In the genomic region with DNA sequence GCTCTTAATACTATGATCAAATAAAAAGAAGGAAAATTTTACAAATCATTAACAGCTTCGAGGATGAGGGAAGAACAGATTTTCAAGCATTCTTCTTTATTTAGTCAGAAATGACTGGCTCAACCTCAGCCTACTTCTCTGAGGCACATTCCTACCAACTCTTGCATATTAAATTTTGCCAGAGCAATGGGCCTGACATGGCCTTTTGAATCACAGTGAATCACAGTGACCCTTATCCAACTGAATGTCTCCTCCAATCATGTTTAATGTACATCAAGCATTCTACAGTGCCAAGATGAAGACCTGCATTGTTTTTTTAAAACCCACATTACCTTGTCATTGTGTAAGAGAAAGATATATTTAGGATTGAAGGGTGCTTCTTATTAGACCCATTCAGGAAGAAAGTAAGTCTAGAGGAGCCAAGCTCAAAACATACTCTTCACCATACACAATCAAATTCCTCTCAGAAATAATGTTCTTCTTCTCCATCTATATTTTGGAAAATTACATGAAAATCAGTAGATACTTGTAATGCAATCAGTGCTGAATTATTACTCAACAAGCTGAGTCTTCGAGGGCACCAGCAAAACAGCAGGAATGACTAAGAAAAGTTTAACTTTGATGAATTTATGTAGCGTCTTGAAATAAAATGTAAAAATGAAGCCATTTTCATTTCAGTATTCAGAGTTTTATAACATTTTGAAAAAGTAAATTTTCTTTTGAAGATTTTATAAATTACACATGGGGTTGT, we compare ENCODE assay signal across 2 cellular contexts.
TF ChIP-seq lines count a peak whose summit lies in the region.

No MANE protein-coding gene starts in this region.

TF ChIP-seq in A549, 52 proteins besides CTCF, POLR2A, EP300 and RAD21:
- TF ChIP-seq RARB (CRISPR knock-in tag; IDR thresholded peaks at IDR 0.05) (no peak), CEBPB (IDR thresholded peaks at IDR 0.05) (peak in 1 of 2 experiments; percentile 21; a peak in 1 of 4 replicates), SMC3 (IDR thresholded peaks at IDR 0.05) (no peak), JUNB (IDR thresholded peaks at IDR 0.05) (peak; percentile 28), HOXB5 (CRISPR knock-in tag; IDR thresholded peaks at IDR 0.05) (no peak), FOSL2 (IDR thresholded peaks at IDR 0.05) (no peak), FOSL2 (CRISPR knock-in tag; IDR thresholded peaks at IDR 0.05) (peak; percentile 67)

TF ChIP-seq in HepG2, 621 proteins besides CTCF, POLR2A, EP300 and RAD21:
- TF ChIP-seq JUN (CRISPR knock-in tag; IDR thresholded peaks at IDR 0.05) = no peak
- no peak for TF ChIP-seq ZNF713 (CRISPR knock-in tag; IDR thresholded peaks at IDR 0.05)
- TF ChIP-seq ARNTL (CRISPR knock-in tag; IDR thresholded peaks at IDR 0.05) = no peak
- TF ChIP-seq ZNF282 (IDR thresholded peaks at IDR 0.05; ENCODE audit: partially characterized antibody) = no peak
- TF ChIP-seq, protein P1, sequence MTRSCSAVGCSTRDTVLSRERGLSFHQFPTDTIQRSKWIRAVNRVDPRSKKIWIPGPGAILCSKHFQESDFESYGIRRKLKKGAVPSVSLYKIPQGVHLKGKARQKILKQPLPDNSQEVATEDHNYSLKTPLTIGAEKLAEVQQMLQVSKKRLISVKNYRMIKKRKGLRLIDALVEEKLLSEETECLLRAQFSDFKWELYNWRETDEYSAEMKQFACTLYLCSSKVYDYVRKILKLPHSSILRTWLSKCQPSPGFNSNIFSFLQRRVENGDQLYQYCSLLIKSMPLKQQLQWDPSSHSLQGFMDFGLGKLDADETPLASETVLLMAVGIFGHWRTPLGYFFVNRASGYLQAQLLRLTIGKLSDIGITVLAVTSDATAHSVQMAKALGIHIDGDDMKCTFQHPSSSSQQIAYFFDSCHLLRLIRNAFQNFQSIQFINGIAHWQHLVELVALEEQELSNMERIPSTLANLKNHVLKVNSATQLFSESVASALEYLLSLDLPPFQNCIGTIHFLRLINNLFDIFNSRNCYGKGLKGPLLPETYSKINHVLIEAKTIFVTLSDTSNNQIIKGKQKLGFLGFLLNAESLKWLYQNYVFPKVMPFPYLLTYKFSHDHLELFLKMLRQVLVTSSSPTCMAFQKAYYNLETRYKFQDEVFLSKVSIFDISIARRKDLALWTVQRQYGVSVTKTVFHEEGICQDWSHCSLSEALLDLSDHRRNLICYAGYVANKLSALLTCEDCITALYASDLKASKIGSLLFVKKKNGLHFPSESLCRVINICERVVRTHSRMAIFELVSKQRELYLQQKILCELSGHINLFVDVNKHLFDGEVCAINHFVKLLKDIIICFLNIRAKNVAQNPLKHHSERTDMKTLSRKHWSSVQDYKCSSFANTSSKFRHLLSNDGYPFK (CRISPR knock-in tag; IDR thresholded peaks at IDR 0.05; ENCODE audit: borderline replicate concordance) = no peak
- no peak for TF ChIP-seq JARID2 (CRISPR knock-in tag; IDR thresholded peaks at IDR 0.05; ENCODE audit: insufficient replicate concordance)
- TF ChIP-seq, protein P2, sequence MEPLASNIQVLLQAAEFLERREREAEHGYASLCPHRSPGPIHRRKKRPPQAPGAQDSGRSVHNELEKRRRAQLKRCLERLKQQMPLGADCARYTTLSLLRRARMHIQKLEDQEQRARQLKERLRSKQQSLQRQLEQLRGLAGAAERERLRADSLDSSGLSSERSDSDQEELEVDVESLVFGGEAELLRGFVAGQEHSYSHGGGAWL (CRISPR knock-in tag; IDR thresholded peaks at IDR 0.05) = no peak
- TF ChIP-seq KDM5A (IDR thresholded peaks at IDR 0.05; ENCODE audit: borderline replicate concordance, low read length) = no peak
- TF ChIP-seq MLLT10 (CRISPR knock-in tag; IDR thresholded peaks at IDR 0.05) = no peak
- no peak for TF ChIP-seq ZNF451 (CRISPR knock-in tag; IDR thresholded peaks at IDR 0.05)
- no peak for TF ChIP-seq ZNF446 (CRISPR knock-in tag; IDR thresholded peaks at IDR 0.05)
- TF ChIP-seq SETDB1 (CRISPR knock-in tag; IDR thresholded peaks at IDR 0.05; ENCODE audit: borderline replicate concordance) = no peak
- no peak for TF ChIP-seq TCF7L2 (IDR thresholded peaks at IDR 0.05; ENCODE audit: low read depth, low read length)
